ENCODE assay signal across 8 cellular contexts in the genomic region with DNA sequence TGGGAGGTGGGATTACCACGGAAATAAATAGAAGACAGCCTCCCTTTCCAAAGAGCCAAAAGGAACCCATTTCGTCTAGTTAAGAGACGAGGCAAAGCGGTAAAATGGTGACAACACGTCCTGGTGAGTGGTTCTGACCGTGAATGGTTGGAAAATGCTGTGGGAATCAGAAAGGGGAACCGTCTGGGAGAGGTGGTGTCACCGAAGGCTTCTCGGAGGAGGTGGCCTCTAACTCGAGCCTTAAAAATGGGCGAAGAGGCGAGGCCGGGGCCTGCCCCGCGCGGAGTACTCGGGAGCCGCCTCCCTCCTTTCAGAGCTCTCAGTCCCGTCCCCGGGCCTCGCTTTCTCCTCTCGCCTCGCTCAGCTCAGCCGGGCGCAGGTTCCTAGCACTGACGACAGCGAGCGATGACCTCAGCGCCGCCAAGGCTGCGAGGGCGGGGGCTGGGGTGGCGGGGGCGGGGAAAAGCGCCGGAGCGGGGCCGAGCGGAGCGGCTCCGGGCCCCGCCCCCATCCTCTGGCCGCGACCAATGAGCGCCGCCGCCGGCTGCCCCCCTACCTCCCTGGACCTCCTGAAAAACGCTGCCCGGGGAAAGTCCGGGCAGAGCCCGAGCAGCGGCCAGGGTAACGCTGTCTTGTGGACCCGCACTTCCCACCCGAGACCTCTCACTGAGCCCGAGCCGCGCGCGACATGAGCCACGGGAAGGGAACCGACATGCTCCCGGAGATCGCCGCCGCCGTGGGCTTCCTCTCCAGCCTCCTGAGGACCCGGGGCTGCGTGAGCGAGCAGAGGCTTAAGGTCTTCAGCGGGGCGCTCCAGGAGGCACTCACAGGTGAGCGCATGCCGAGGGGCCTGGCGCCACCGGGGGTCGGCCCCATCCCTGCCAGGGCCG. TPM values are rescaled to one million over a fixed set of nuclear protein-coding genes. Genes with fewer than 3 reads are reported as not detected.
DNase-seq lines count a peak whose midpoint lies in the region; ATAC-seq and TF ChIP-seq lines count a peak whose summit lies in the region.

Gene BTG2, plus strand, starts transcription at position 601 of the 890 bp plus-strand sequence. Its CDS starts 88 bp downstream, at position 689.

- intact Hi-C loops in naive thymus-derived CD4-positive, alpha-beta T cell (cut with micrococcal nuclease): loop anchor here (1.0 to 5.0 kb wide), 7 partner anchors 15 to 498 kb away; partner anchors contain the start of genes ATP2B4 (in 1 of the 2) and KDM5B (in 1 of the 2)

- TF ChIP-seq CTCF in LNCaP clone FGC (IDR thresholded peaks at IDR 0.05; ENCODE audit: control insufficient read depth, extremely low read depth, insufficient read depth): no peak
- no peak for TF ChIP-seq CTCF in fibroblast of lung (conservative IDR thresholded peaks at IDR 0.05 in 1 of 2, IDR thresholded peaks at IDR 0.05 in 1 of 2; ENCODE audit: low read depth in 1 of 2, low read length in 2 of 2)

- H2AFZ ChIP-seq in fibroblast of lung (ENCODE audit: low read length): peak within 1 kb of the TSS; percentile 35

- ATAC-seq in activated T-helper 17 cell treated with anti-CD3 and anti-CD28 coated beads, Interleukin-2, amount 50 U/mL, for 72 hours (replicated peaks): peak; percentile 86
- ATAC-seq in naive thymus-derived CD4-positive, alpha-beta T cell: peak; percentile 90
- ATAC-seq in stimulated activated naive B cell treated with anti-CD40 and anti-IgM and Interleukin-4, amounts not matched to agents 10 μg/mL and 1 μg/mL and 100 μg/mL, for 72 hours (replicated peaks): peak; percentile 81 to 86

- H3K4me2 ChIP-seq in fibroblast of lung (ENCODE audit: extremely low read depth, insufficient read depth, low read length): peak within 1 kb of the TSS; percentile 86

- H3K9ac ChIP-seq in fibroblast of lung (ENCODE audit: insufficient read depth, low read length): peak within 1 kb of the TSS; percentile 74

- peak; percentile 94 for DNase-seq in Daoy (ENCODE audit: low read depth)
- peak; percentile 56 for DNase-seq in GOT3 (lab: John Stamatoyannopoulos, UW)
- peak; percentile 69 for DNase-seq in LNCaP clone FGC (ENCODE audit: low read depth)
- peak; percentile 97 for DNase-seq in RPMI8226
- peak; percentile 83 to 86 for DNase-seq in fibroblast of lung (ENCODE audit: low read depth in 2 of 2)
- peak; percentile 83 to 94 (median 89) for DNase-seq in naive thymus-derived CD4-positive, alpha-beta T cell
- DNase-seq in stimulated activated naive B cell treated with anti-CD40 and anti-IgM and Interleukin-4, amounts not matched to agents 10 μg/mL and 1 μg/mL and 100 μg/mL, for 72 hours: peak; percentile 86

- H3K36me3 Mint-ChIP-seq in activated T-helper 17 cell treated with anti-CD3 and anti-CD28 coated beads, Interleukin-2, amount 50 U/mL, for 72 hours (ENCODE audit: low read depth): peaks cover 70% of the 10 kb centered on the region
- H3K36me3 Mint-ChIP-seq in naive thymus-derived CD4-positive, alpha-beta T cell: peaks cover 16 to 40% (median 36%) of the 10 kb centered on the region in 5 donors
- peaks cover 46 to 59% of the 10 kb centered on the region in 2 donors for H3K36me3 Mint-ChIP-seq in stimulated activated naive B cell treated with anti-CD40 and anti-IgM and Interleukin-4, amounts not matched to agents 10 μg/mL and 1 μg/mL and 100 μg/mL, for 72 hours

- peaks cover 8% of the 10 kb centered on the region for H3K27me3 ChIP-seq in fibroblast of lung (ENCODE audit: control insufficient read depth, insufficient read depth, low read length)
- no peaks in the 10 kb centered on the region for H3K27me3 ChIP-seq in naive thymus-derived CD4-positive, alpha-beta T cell (ENCODE audit: control insufficient read depth in 2 of 2, insufficient read depth in 2 of 2, low read length in 2 of 2)

- peak within 1 kb of the TSS; percentile 94 for H3K27ac Mint-ChIP-seq in activated T-helper 17 cell treated with anti-CD3 and anti-CD28 coated beads, Interleukin-2, amount 50 U/mL, for 72 hours
- peak within 1 kb of the TSS; percentile 96 to 100 (median 99) for H3K27ac Mint-ChIP-seq in naive thymus-derived CD4-positive, alpha-beta T cell
- peak within 1 kb of the TSS; percentile 96 for H3K27ac Mint-ChIP-seq in stimulated activated naive B cell treated with anti-CD40 and anti-IgM and Interleukin-4, amounts not matched to agents 10 μg/mL and 1 μg/mL and 100 μg/mL, for 72 hours

- no peaks in the 10 kb centered on the region for H3K9me3 ChIP-seq in fibroblast of lung (ENCODE audit: control insufficient read depth, insufficient read depth, low read depth, low read length)
- no peaks in the 10 kb centered on the region for H3K9me3 ChIP-seq in naive thymus-derived CD4-positive, alpha-beta T cell (ENCODE audit: control insufficient read depth in 2 of 3, low read length in 3 of 3)

- H3K4me3 Mint-ChIP-seq in activated T-helper 17 cell treated with anti-CD3 and anti-CD28 coated beads, Interleukin-2, amount 50 U/mL, for 72 hours: peak within 1 kb of the TSS; percentile 99
- peak within 1 kb of the TSS; percentile 89 to 100 (median 96) for H3K4me3 Mint-ChIP-seq in naive thymus-derived CD4-positive, alpha-beta T cell
- peak within 1 kb of the TSS; percentile 91 to 96 for H3K4me3 Mint-ChIP-seq in stimulated activated naive B cell treated with anti-CD40 and anti-IgM and Interleukin-4, amounts not matched to agents 10 μg/mL and 1 μg/mL and 100 μg/mL, for 72 hours

- peak within 1 kb of the TSS; percentile 70 for H3K27ac ChIP-seq in fibroblast of lung (ENCODE audit: insufficient read depth, low read length)
- peak within 1 kb of the TSS; percentile 100 for H3K27ac ChIP-seq in naive thymus-derived CD4-positive, alpha-beta T cell (ENCODE audit: low read depth, low read length)

- no peaks in the 10 kb centered on the region for H3K79me2 ChIP-seq in fibroblast of lung (ENCODE audit: control insufficient read depth, insufficient read depth, low read length)

- no peaks in the 10 kb centered on the region for H4K20me1 ChIP-seq in fibroblast of lung (ENCODE audit: control insufficient read depth, extremely low read depth, insufficient read depth, low read length)

- H3K4me3 ChIP-seq in LNCaP clone FGC (ENCODE audit: low read depth, low read length): peak within 1 kb of the TSS; percentile 65
- peak within 1 kb of the TSS; percentile 63 to 95 (median 80) for H3K4me3 ChIP-seq in fibroblast of lung (replicated peaks in 1 of 4; ENCODE audit: control extremely low read depth in 1 of 4, insufficient read depth in 1 of 4, low read depth in 3 of 4, low read length in 4 of 4)
- peak within 1 kb of the TSS; percentile 86 for H3K4me3 ChIP-seq in naive thymus-derived CD4-positive, alpha-beta T cell (ENCODE audit: low read length)

- POLR2A ChIA-PET in naive thymus-derived CD4-positive, alpha-beta T cell (lab: Charles Lee): interaction anchor here (2.0 to 24.2 kb wide), 4 partner anchors 16 to 209 kb away, joined by 4 to 1812 read pairs (median 608); no protein-coding TSS in a partner anchor

- peaks cover 40% of the 10 kb centered on the region for H3K4me1 Mint-ChIP-seq in activated T-helper 17 cell treated with anti-CD3 and anti-CD28 coated beads, Interleukin-2, amount 50 U/mL, for 72 hours
- peaks cover 54 to 65% (median 60%) of the 10 kb centered on the region in 7 donors for H3K4me1 Mint-ChIP-seq in naive thymus-derived CD4-positive, alpha-beta T cell
- H3K4me1 Mint-ChIP-seq in stimulated activated naive B cell treated with anti-CD40 and anti-IgM and Interleukin-4, amounts not matched to agents 10 μg/mL and 1 μg/mL and 100 μg/mL, for 72 hours: peaks cover 51 to 72% of the 10 kb centered on the region in 2 donors

- CTCF ChIA-PET in naive thymus-derived CD4-positive, alpha-beta T cell (lab: Charles Lee): interaction anchor here (1.4 to 9.5 kb wide), 6 partner anchors 10 to 35 kb away, joined by 3 to 160 read pairs (median 80); no protein-coding TSS in a partner anchor

- peaks cover 2% of the 10 kb centered on the region for H3K4me1 ChIP-seq in fibroblast of lung (ENCODE audit: control insufficient read depth, extremely low read depth, insufficient read depth, low read length)
- H3K4me1 ChIP-seq in naive thymus-derived CD4-positive, alpha-beta T cell (ENCODE audit: control insufficient read depth in 2 of 2, insufficient read depth in 2 of 2, low read length in 2 of 2): peaks cover 22 to 40% of the 10 kb centered on the region in 2 donors

- H3K36me3 ChIP-seq in fibroblast of lung (ENCODE audit: control insufficient read depth, insufficient read depth, low read length): no peaks in the 10 kb centered on the region
- peaks cover 13 to 45% (median 21%) of the 10 kb centered on the region in 3 experiments for H3K36me3 ChIP-seq in naive thymus-derived CD4-positive, alpha-beta T cell (ENCODE audit: control insufficient read depth in 2 of 3, insufficient read depth in 3 of 3, low read length in 3 of 3)

- H3K9me3 Mint-ChIP-seq in activated T-helper 17 cell treated with anti-CD3 and anti-CD28 coated beads, Interleukin-2, amount 50 U/mL, for 72 hours: no peaks in the 10 kb centered on the region
- peaks cover 0 to 4% (median 0%) of the 10 kb centered on the region in 11 donors for H3K9me3 Mint-ChIP-seq in naive thymus-derived CD4-positive, alpha-beta T cell
- no peaks in the 10 kb centered on the region for H3K9me3 Mint-ChIP-seq in stimulated activated naive B cell treated with anti-CD40 and anti-IgM and Interleukin-4, amounts not matched to agents 10 μg/mL and 1 μg/mL and 100 μg/mL, for 72 hours

- H3K27me3 Mint-ChIP-seq in activated T-helper 17 cell treated with anti-CD3 and anti-CD28 coated beads, Interleukin-2, amount 50 U/mL, for 72 hours: no peaks in the 10 kb centered on the region
- H3K27me3 Mint-ChIP-seq in naive thymus-derived CD4-positive, alpha-beta T cell: no peaks in the 10 kb centered on the region
- H3K27me3 Mint-ChIP-seq in stimulated activated naive B cell treated with anti-CD40 and anti-IgM and Interleukin-4, amounts not matched to agents 10 μg/mL and 1 μg/mL and 100 μg/mL, for 72 hours: no peaks in the 10 kb centered on the region

RNA-seq across cellular contexts. Expression of gene BTG2, which starts in this region (rescaled TPM):
- 2.2 and 2.6 TPM in 2 replicates for total RNA-seq in Daoy (2014; rRNA removed; shearing (Covaris generic))
- total RNA-seq in activated T-helper 17 cell treated with anti-CD3 and anti-CD28 coated beads, Interleukin-2, amount 50 U/mL, for 72 hours: 100 to 1,000 TPM in 1 of 2 donors, 10 to 100 TPM in 1; 91.3 to 340 TPM
- total RNA-seq in fibroblast of lung: 20.3 and 26.3 TPM in 2 replicates
- 9.8 and 12.2 TPM in 2 replicates for polyA plus RNA-seq in fibroblast of lung
- 6.7 and 9.3 TPM in 2 replicates for polyA plus RNA-seq in fibroblast of lung (2012)
- polyA minus RNA-seq in fibroblast of lung (ENCODE audit: low replicate concordance): 4.1 and 9.1 TPM in 2 replicates
- total RNA-seq in naive thymus-derived CD4-positive, alpha-beta T cell: 100 to 1,000 TPM; 141 to 654 (median 241) TPM
- 100 to 1,000 TPM; 118 to 211 TPM for polyA plus RNA-seq in naive thymus-derived CD4-positive, alpha-beta T cell

Comparison
In these comparisons a context has a peak if more than half of its experiments do, and no peak if none do; other contexts are left out.
1. Peak in every context shown above with its lines: DNase-seq, ATAC-seq, H3K4me3 ChIP-seq and H3K27ac ChIP-seq.
2. RNA of gene BTG2 (polyA plus RNA-seq): 118 to 211 TPM in naive thymus-derived CD4-positive, alpha-beta T cell; 6.7 to 12.2 TPM in fibroblast of lung; every median in the first group is over 4 times any median in the second.